In genomic region chr17:39235555-39236221, GRCh38 we compare ENCODE assay signal across 8 cellular contexts. TPM values are rescaled to one million over a fixed set of nuclear protein-coding genes. Genes with fewer than 3 reads are reported as not detected.
DNase-seq lines count a peak whose midpoint lies in the region; ATAC-seq and TF ChIP-seq lines count a peak whose summit lies in the region.

No MANE protein-coding gene starts in this region.

- peaks cover 13% of the 10 kb centered on the region for H3K4me1 ChIP-seq in PC-9 (replicated peaks; ENCODE audit: insufficient read depth)

- H3K79me2 ChIP-seq in PC-9 (ENCODE audit: low read depth), result no peaks in the 10 kb centered on the region

- H3K36me3 Mint-ChIP-seq in type B pancreatic cell, result no peaks in the 10 kb centered on the region

- peaks cover 7% of the 10 kb centered on the region for H3F3A ChIP-seq in PC-9 (ENCODE audit: insufficient read depth, low read depth)

- no peak overlapping the region for H3K4me2 ChIP-seq in PC-9

- CTCF ChIA-PET in PC-9 (lab: Charles Lee), result interaction anchor here (0.6 to 1.7 kb wide), 8 partner anchors 9 to 1048 kb away, joined by 3 to 20 read pairs (median 6); no protein-coding TSS in a partner anchor

- H3K4me3 Mint-ChIP-seq in type B pancreatic cell, result no peak overlapping the region

- H3K4me1 Mint-ChIP-seq in type B pancreatic cell (ENCODE audit: unreplicated experiment), result peaks cover 13% of the 10 kb centered on the region

- peak; percentile 25 for DNase-seq in activated gamma-delta T cell treated with Interleukin-2 at 50 U/mL for 16 hours
- DNase-seq in activated gamma-delta T cell (lab: John Stamatoyannopoulos, UW), result no peak
- peak; percentile 67 for DNase-seq in LHCN-M2 (ENCODE audit: low read depth)
- no peak for DNase-seq in PC-9
- DNase-seq in astrocyte of the cerebellum (ENCODE audit: low read depth), result peak; percentile 27
- peak; percentile 31 for DNase-seq in kidney epithelial cell (ENCODE audit: low read depth)
- DNase-seq in type B pancreatic cell (ENCODE audit: extremely low spot score, unreplicated experiment), result no peak

- no peaks in the 10 kb centered on the region for H3K9me3 Mint-ChIP-seq in type B pancreatic cell

- no peak overlapping the region for H3K27ac Mint-ChIP-seq in type B pancreatic cell

- no peak overlapping the region for H3K4me3 ChIP-seq in PC-9
- H3K4me3 ChIP-seq in astrocyte of the cerebellum (ENCODE audit: low read depth, low read length), result no peak overlapping the region
- no peak overlapping the region for H3K4me3 ChIP-seq in kidney epithelial cell (ENCODE audit: low read depth, low read length)

- H3K9me2 ChIP-seq in PC-9 (ENCODE audit: insufficient read depth), result no peaks in the 10 kb centered on the region

- H3K27me3 ChIP-seq in PC-9 (ENCODE audit: insufficient read depth, low read depth) (no peaks in the 10 kb centered on the region), kidney epithelial cell (ENCODE audit: control insufficient read depth, insufficient read depth, low read length) (peaks cover 17% of the 10 kb centered on the region)

- H3K36me3 ChIP-seq in PC-9 (ENCODE audit: low read depth), result no peaks in the 10 kb centered on the region
- H3K36me3 ChIP-seq in kidney epithelial cell (ENCODE audit: control insufficient read depth, insufficient read depth, low read length), result no peaks in the 10 kb centered on the region

- peaks cover 35% of the 10 kb centered on the region for H3K27me3 Mint-ChIP-seq in type B pancreatic cell

- H3K27ac ChIP-seq in PC-9, result no peak overlapping the region

- in situ Hi-C loops in astrocyte of the cerebellum (cut with HindIII; ENCODE audit: low sequenced_read_pairs), result no loop called here

- ATAC-seq in GM19351 (IDR thresholded peaks at IDR 0.05; ENCODE audit: unreplicated experiment), result no peak

- POLR2A ChIA-PET in PC-9 (lab: Charles Lee; ENCODE audit: unreplicated experiment), result no interaction called here

- no peak overlapping the region for H2AFZ ChIP-seq in PC-9

- intact Hi-C loops in PC-9 (cut with micrococcal nuclease; ENCODE audit: unreplicated experiment), result no loop called here

- peak; percentile 83 for TF ChIP-seq CTCF in PC-9 (conservative IDR thresholded peaks at IDR 0.05)
- TF ChIP-seq CTCF in astrocyte of the cerebellum (IDR thresholded peaks at IDR 0.05; ENCODE audit: low read depth, low read length, missing control alignments), result peak; percentile 85
- TF ChIP-seq CTCF in kidney epithelial cell (IDR thresholded peaks at IDR 0.05; ENCODE audit: insufficient read depth, low read length, poor library complexity, severe bottlenecking), result peak; percentile 93
- TF ChIP-seq CTCF in type B pancreatic cell (conservative IDR thresholded peaks at IDR 0.05), result peak; percentile 81

- no peaks in the 10 kb centered on the region for H4K20me1 ChIP-seq in PC-9 (ENCODE audit: insufficient read depth)

- BruUV-seq in PC-9 (replicated peaks; lab: Mats Ljungman, UMichigan), result no TSS peak

- H3K9me3 ChIP-seq in PC-9 (ENCODE audit: insufficient read depth, low read depth), result no peaks in the 10 kb centered on the region

RNA-seq across cellular contexts. Expression of gene STAC2, which starts 9.9 kb away (rescaled TPM):
- 0.11 TPM in 1 of 2 replicates, not detected in the other for total RNA-seq in LHCN-M2 (2014; rRNA removed)
- 0.68 TPM for polyA plus RNA-seq in LHCN-M2 (2012)
- total RNA-seq in PC-9 (2021), result 0.17 and 0.28 TPM in 2 replicates
- total RNA-seq in kidney epithelial cell, result not detected in 2 replicates
- total RNA-seq in type B pancreatic cell (ENCODE audit: low replicate concordance), result 1.5 TPM in 1 of 2 replicates, not detected in the other

RNA-seq across cellular contexts. Expression of gene RPL19, which starts 35.6 kb away (rescaled TPM):
- total RNA-seq in LHCN-M2 (2014; rRNA removed) (2,020 and 2,409 TPM in 2 replicates), PC-9 (2021) (1,438 and 1,670 TPM in 2 replicates), kidney epithelial cell (3,729 and 4,555 TPM in 2 replicates), type B pancreatic cell (ENCODE audit: low replicate concordance) (1,605 and 1,703 TPM in 2 replicates)
- 2,018 TPM for polyA plus RNA-seq in LHCN-M2 (2012)

RNA-seq across cellular contexts. Expression of gene CACNB1, which starts 38.2 kb away (rescaled TPM):
- 3.8 and 4.0 TPM in 2 replicates for total RNA-seq in LHCN-M2 (2014; rRNA removed)
- polyA plus RNA-seq in LHCN-M2 (2012), result 6.6 TPM
- 21.4 and 26.0 TPM in 2 replicates for total RNA-seq in PC-9 (2021)
- total RNA-seq in kidney epithelial cell, result 6.0 and 7.1 TPM in 2 replicates
- 1.8 and 9.5 TPM in 2 replicates for total RNA-seq in type B pancreatic cell (ENCODE audit: low replicate concordance)

Comparison
In these comparisons a context has a peak if more than half of its experiments do, and no peak if none do; other contexts are left out.
1. DNase-seq: peak in activated gamma-delta T cell treated with Interleukin-2 at 50 U/mL for 16 hours (single experiment), LHCN-M2 (single experiment), astrocyte of the cerebellum (single experiment) and kidney epithelial cell (single experiment); none in activated gamma-delta T cell (single experiment), PC-9 (0 of 2) and type B pancreatic cell (single experiment).
2. Peak in every context shown above with its lines, with median percentiles within 50 percentile points of each other: CTCF ChIP-seq.